13 cellular contexts compared by ENCODE assay signal in the genomic region with DNA sequence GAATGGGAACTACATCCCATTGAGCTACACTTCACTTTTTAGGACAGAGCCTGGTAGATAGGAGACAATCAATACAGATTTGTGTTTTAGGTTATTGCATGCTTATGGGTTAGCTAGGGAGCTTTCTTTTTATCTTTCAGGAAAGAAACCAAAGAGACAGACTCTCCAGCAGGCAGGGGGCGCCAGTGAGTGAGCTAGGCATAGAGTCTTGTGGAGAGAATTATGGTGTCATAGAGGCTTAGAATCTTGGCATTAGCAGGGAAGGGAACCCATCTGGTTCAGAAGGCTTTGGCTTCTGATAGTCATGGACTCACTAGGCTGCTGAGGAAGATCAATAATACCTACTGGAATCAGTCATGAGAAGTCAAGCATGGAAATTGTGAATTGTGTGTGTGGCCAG. TPM values are rescaled to one million over a fixed set of nuclear protein-coding genes. Genes with fewer than 3 reads are reported as not detected.
DNase-seq lines count a peak whose midpoint lies in the region; ATAC-seq and TF ChIP-seq lines count a peak whose summit lies in the region.
"Had no signal": no experiment of that assay in that cellular context is flagged by ENCODE, and none has a peak within 500 bp of the region (broad histone marks: within the 10 kb centered on the region; RNA-seq: fewer than 3 reads in every experiment).

A gene with protein sequence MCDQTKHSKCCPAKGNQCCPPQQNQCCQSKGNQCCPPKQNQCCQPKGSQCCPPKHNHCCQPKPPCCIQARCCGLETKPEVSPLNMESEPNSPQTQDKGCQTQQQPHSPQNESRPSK (plus strand): TSS at position 281 of the 400 bp plus-strand sequence. CDS start 6,101 bp downstream, outside the sequence.

- H3K27ac Mint-ChIP-seq in activated CD8-positive, alpha-beta T cell treated with anti-CD3 and anti-CD28 coated beads for 36 hours: no peak within 1 kb of the TSS
- H3K27ac Mint-ChIP-seq in activated CD8-positive, alpha-beta T cell treated with anti-CD3 and anti-CD28 coated beads, Interleukin-2, amount 10 ng/mL, durations not matched to agents 7 days and 5 days: no peak within 1 kb of the TSS
- H3K27ac Mint-ChIP-seq in CD8-positive, alpha-beta memory T cell: no peak within 1 kb of the TSS

- no peaks in the 10 kb centered on the region for H3K9me3 ChIP-seq in CD8-positive, alpha-beta memory T cell (ENCODE audit: low read length)
- H3K9me3 ChIP-seq: BLaER1, HAP-1 had no signal

- H3K4me3 ChIP-seq in CD8-positive, alpha-beta memory T cell (ENCODE audit: low read length): no peak within 1 kb of the TSS
- H3K4me3 ChIP-seq: BLaER1, HAP-1 had no signal

- peak; percentile 41 for TF ChIP-seq CTCF in activated CD8-positive, alpha-beta T cell treated with anti-CD3 and anti-CD28 coated beads for 36 hours (IDR thresholded peaks at IDR 0.05)
- peak; percentile 32; the same call in 1 of the 2 replicates for TF ChIP-seq CTCF in LNCAP (IDR thresholded peaks at IDR 0.05)

- H3K4me1 Mint-ChIP-seq in activated CD8-positive, alpha-beta T cell treated with anti-CD3 and anti-CD28 coated beads for 36 hours (ENCODE audit: low read depth): no peaks in the 10 kb centered on the region
- H3K4me1 Mint-ChIP-seq in activated CD8-positive, alpha-beta T cell treated with anti-CD3 and anti-CD28 coated beads, Interleukin-2, amount 10 ng/mL, durations not matched to agents 7 days and 5 days (ENCODE audit: low read depth): no peaks in the 10 kb centered on the region
- peaks cover 0 to 2% (median 0%) of the 10 kb centered on the region in 3 donors for H3K4me1 Mint-ChIP-seq in CD8-positive, alpha-beta memory T cell
- H3K4me1 Mint-ChIP-seq: central memory CD8-positive, alpha-beta T cell had no signal

- no peaks in the 10 kb centered on the region for H3K36me3 ChIP-seq in CD8-positive, alpha-beta memory T cell (ENCODE audit: insufficient read depth, low read length)
- H3K36me3 ChIP-seq: BLaER1, HAP-1 had no signal

- no peaks in the 10 kb centered on the region for H3K9me3 Mint-ChIP-seq in activated CD8-positive, alpha-beta T cell treated with anti-CD3 and anti-CD28 coated beads for 36 hours
- no peaks in the 10 kb centered on the region for H3K9me3 Mint-ChIP-seq in activated CD8-positive, alpha-beta T cell treated with anti-CD3 and anti-CD28 coated beads, Interleukin-2, amount 10 ng/mL, durations not matched to agents 7 days and 5 days (ENCODE audit: insufficient read depth)
- peaks cover 0 to 1% (median 0%) of the 10 kb centered on the region in 5 donors for H3K9me3 Mint-ChIP-seq in CD8-positive, alpha-beta memory T cell
- H3K9me3 Mint-ChIP-seq: central memory CD8-positive, alpha-beta T cell had no signal

- H3K27ac ChIP-seq in CD8-positive, alpha-beta memory T cell (ENCODE audit: low read depth, low read length): no peak within 1 kb of the TSS
- H3K27ac ChIP-seq: BLaER1 had no signal

- CTCF ChIA-PET in activated CD8-positive, alpha-beta T cell treated with anti-CD3 and anti-CD28 coated beads for 36 hours (lab: Charles Lee): interaction anchor here (0.6 to 2.2 kb wide), 7 partner anchors 48 to 345 kb away, joined by 3 to 8 read pairs (median 4); no protein-coding TSS in a partner anchor
- CTCF ChIA-PET in activated CD8-positive, alpha-beta T cell treated with anti-CD3 and anti-CD28 coated beads, Interleukin-2, amount 10 ng/mL, durations not matched to agents 7 days and 5 days (lab: Charles Lee): interaction anchor here (1.0 to 1.7 kb wide), 4 partner anchors 7 to 344 kb away, joined by 3 to 4 read pairs (median 3); no protein-coding TSS in a partner anchor
- CTCF ChIA-PET in CD8-positive, alpha-beta memory T cell (lab: Charles Lee): no interaction called here

- no peaks in the 10 kb centered on the region for H3K36me3 Mint-ChIP-seq in activated CD8-positive, alpha-beta T cell treated with anti-CD3 and anti-CD28 coated beads for 36 hours (ENCODE audit: low read depth)
- H3K36me3 Mint-ChIP-seq in activated CD8-positive, alpha-beta T cell treated with anti-CD3 and anti-CD28 coated beads, Interleukin-2, amount 10 ng/mL, durations not matched to agents 7 days and 5 days (ENCODE audit: low read depth): no peaks in the 10 kb centered on the region
- no peaks in the 10 kb centered on the region for H3K36me3 Mint-ChIP-seq in CD8-positive, alpha-beta memory T cell

- no peak within 1 kb of the TSS for H3K4me3 Mint-ChIP-seq in activated CD8-positive, alpha-beta T cell treated with anti-CD3 and anti-CD28 coated beads for 36 hours
- H3K4me3 Mint-ChIP-seq in activated CD8-positive, alpha-beta T cell treated with anti-CD3 and anti-CD28 coated beads, Interleukin-2, amount 10 ng/mL, durations not matched to agents 7 days and 5 days: no peak within 1 kb of the TSS
- no peak within 1 kb of the TSS for H3K4me3 Mint-ChIP-seq in CD8-positive, alpha-beta memory T cell
- H3K4me3 Mint-ChIP-seq: central memory CD8-positive, alpha-beta T cell had no signal

- no peak for ATAC-seq in activated CD8-positive, alpha-beta T cell treated with anti-CD3 and anti-CD28 coated beads for 36 hours
- ATAC-seq in activated CD8-positive, alpha-beta T cell treated with anti-CD3 and anti-CD28 coated beads, Interleukin-2, amount 10 ng/mL, durations not matched to agents 7 days and 5 days: no peak
- no peak for ATAC-seq in HG02973 (IDR thresholded peaks at IDR 0.05; ENCODE audit: unreplicated experiment)
- no peak for ATAC-seq in HG02610 (IDR thresholded peaks at IDR 0.05; ENCODE audit: unreplicated experiment)

- POLR2A ChIA-PET in activated CD8-positive, alpha-beta T cell treated with anti-CD3 and anti-CD28 coated beads for 36 hours (lab: Charles Lee): no interaction called here
- POLR2A ChIA-PET in activated CD8-positive, alpha-beta T cell treated with anti-CD3 and anti-CD28 coated beads, Interleukin-2, amount 10 ng/mL, durations not matched to agents 7 days and 5 days (lab: Charles Lee): no interaction called here
- POLR2A ChIA-PET in CD8-positive, alpha-beta memory T cell (lab: Charles Lee): no interaction called here

- no peaks in the 10 kb centered on the region for H3K27me3 ChIP-seq in CD8-positive, alpha-beta memory T cell (ENCODE audit: insufficient read depth, low read length, poor library complexity, severe bottlenecking)
- H3K27me3 ChIP-seq: BLaER1 had no signal

- H3K27me3 Mint-ChIP-seq in activated CD8-positive, alpha-beta T cell treated with anti-CD3 and anti-CD28 coated beads for 36 hours: peaks cover 11% of the 10 kb centered on the region
- peaks cover 5% of the 10 kb centered on the region for H3K27me3 Mint-ChIP-seq in activated CD8-positive, alpha-beta T cell treated with anti-CD3 and anti-CD28 coated beads, Interleukin-2, amount 10 ng/mL, durations not matched to agents 7 days and 5 days (ENCODE audit: low read depth)
- H3K27me3 Mint-ChIP-seq in CD8-positive, alpha-beta memory T cell: peaks cover 16 to 35% of the 10 kb centered on the region in 2 donors

- intact Hi-C loops in activated CD8-positive, alpha-beta T cell treated with anti-CD3 and anti-CD28 coated beads for 36 hours (cut with micrococcal nuclease): loop anchor here (10.0 kb wide), 1 partner anchor 347 kb away; no protein-coding TSS in a partner anchor

- DNase-seq in activated CD8-positive, alpha-beta T cell treated with anti-CD3 and anti-CD28 coated beads for 36 hours: peak; percentile 58
- no peak for DNase-seq in activated CD8-positive, alpha-beta T cell treated with anti-CD3 and anti-CD28 coated beads, Interleukin-2, amount 10 ng/mL, durations not matched to agents 7 days and 5 days
- peak; percentile 4 for DNase-seq in cerebellar cortex (ENCODE audit: low spot score)
- DNase-seq in stimulated activated CD4-positive, alpha-beta T cell treated with anti-CD3 and anti-CD28 coated beads, Interleukin-4, amount 100 ng/mL, for 1 hour: peak; percentile 14
- DNase-seq in CD8-positive, alpha-beta memory T cell: no peak
- DNase-seq: NCI-H187, retina had no signal

- H3K4me1 ChIP-seq in CD8-positive, alpha-beta memory T cell (ENCODE audit: insufficient read depth, low read length): no peaks in the 10 kb centered on the region
- H3K4me1 ChIP-seq: BLaER1, HAP-1 had no signal

RNA-seq across cellular contexts. Expression of the gene that starts here (rescaled TPM):
- not detected for total RNA-seq in activated CD8-positive, alpha-beta T cell treated with anti-CD3 and anti-CD28 coated beads for 36 hours
- not detected for total RNA-seq in activated CD8-positive, alpha-beta T cell treated with anti-CD3 and anti-CD28 coated beads, Interleukin-2, amount 10 ng/mL, durations not matched to agents 7 days and 5 days
- total RNA-seq in CD8-positive, alpha-beta memory T cell: not detected
- not detected for polyA plus RNA-seq in CD8-positive, alpha-beta memory T cell

Comparison
In these comparisons a context has a peak if more than half of its experiments do, and no peak if none do; other contexts are left out.
1. Peak in DNase-seq in activated CD8-positive, alpha-beta T cell treated with anti-CD3 and anti-CD28 coated beads for 36 hours; RNA of the gene not detected or under 1 TPM.
2. DNase-seq: peak in cerebellar cortex (single experiment) and stimulated activated CD4-positive, alpha-beta T cell treated with anti-CD3 and anti-CD28 coated beads, Interleukin-4, amount 100 ng/mL, for 1 hour (single experiment); none in activated CD8-positive, alpha-beta T cell treated with anti-CD3 and anti-CD28 coated beads, Interleukin-2, amount 10 ng/mL, durations not matched to agents 7 days and 5 days (single experiment) and CD8-positive, alpha-beta memory T cell (0 of 5).